ENCODE assay signal across 17 cellular contexts in genomic region chr7:44576228-44576627, GRCh38. TPM values are rescaled to one million over a fixed set of nuclear protein-coding genes. Genes with fewer than 3 reads are reported as not detected.
DNase-seq lines count a peak whose midpoint lies in the region; ATAC-seq and TF ChIP-seq lines count a peak whose summit lies in the region.
"Had no signal": no experiment of that assay in that cellular context is flagged by ENCODE, and none has a peak within 500 bp of the region (broad histone marks: within the 10 kb centered on the region; RNA-seq: fewer than 3 reads in every experiment).

No MANE protein-coding gene starts in this region.

- H3K4me3 ChIP-seq in neutrophil (ENCODE audit: low read depth in 1 of 2, low read length in 1 of 2), result no peak overlapping the region
- H3K4me3 ChIP-seq: ovary had no signal

- H3K4me1 Mint-ChIP-seq in activated T-cell treated with anti-CD3 and anti-CD28 coated beads, Interleukin-2, amount 50 U/mL, for 24 hours (ENCODE audit: low read depth), result peaks cover 69% of the 10 kb centered on the region
- H3K4me1 Mint-ChIP-seq in T-cell (peaks cover 50 to 71% (median 66%) of the 10 kb centered on the region in 3 donors), brain (peaks cover 67% of the 10 kb centered on the region)

- H3K4me3 Mint-ChIP-seq in activated T-cell treated with anti-CD3 and anti-CD28 coated beads, Interleukin-2, amount 50 U/mL, for 24 hours, result no peak overlapping the region
- H3K4me3 Mint-ChIP-seq in T-cell (peak overlapping the region in 2 of 3 donors; percentile 13 to 62), brain (peak overlapping the region; percentile 27 to 98 (median 62))

- peak overlapping the region; percentile 42 for H3K27ac ChIP-seq in neutrophil
- H3K27ac ChIP-seq: ovary, VCaP had no signal

- TF ChIP-seq CTCF in brain (conservative IDR thresholded peaks at IDR 0.05), result no peak
- TF ChIP-seq CTCF in neutrophil (IDR thresholded peaks at IDR 0.05), result no peak

- DNase-seq in activated T-cell treated with anti-CD3 and anti-CD28 coated beads, Interleukin-2, amount 50 U/mL, for 24 hours, result no peak
- no peak for DNase-seq in activated T-cell treated with anti-CD3 and anti-CD28 coated beads, Interleukin-2, amount 50 U/mL, for 48 hours
- DNase-seq in T-cell (no peak), nucleus accumbens (lab: John Stamatoyannopoulos, UW) (no peak), hypothalamus (lab: John Stamatoyannopoulos, UW) (no peak)
- DNase-seq: ACHN, amygdala, kidney, mesendoderm, MM.1S, NCI-H187 treated with DMSO at 0.1 percent for 48 hours, NCI-H446 treated with DMSO at 0.1 percent for 48 hours, ovary had no signal

- H3K9me3 ChIP-seq in neutrophil, result no peaks in the 10 kb centered on the region
- H3K9me3 ChIP-seq: ovary had no signal

- POLR2A ChIA-PET in T-cell (lab: Charles Lee), result interaction anchor here in 1 of 2 donors (0.7 kb wide), 1 partner anchor 87 kb away, joined by 6 read pairs; no protein-coding TSS in a partner anchor

- CTCF ChIA-PET in T-cell (lab: Charles Lee), result no interaction called here

- H3K4me1 ChIP-seq in neutrophil (ENCODE audit: control insufficient read depth in 1 of 2, insufficient read depth in 1 of 2, low read depth in 1 of 2, low read length in 1 of 2), result peaks cover 30 to 34% of the 10 kb centered on the region in 2 experiments

- H3K9me3 Mint-ChIP-seq in activated T-cell treated with anti-CD3 and anti-CD28 coated beads, Interleukin-2, amount 50 U/mL, for 24 hours, result no peaks in the 10 kb centered on the region
- H3K9me3 Mint-ChIP-seq in T-cell (no peaks in the 10 kb centered on the region), brain (no peaks in the 10 kb centered on the region)

- H3K27me3 Mint-ChIP-seq in activated T-cell treated with anti-CD3 and anti-CD28 coated beads, Interleukin-2, amount 50 U/mL, for 24 hours, result no peaks in the 10 kb centered on the region
- no peaks in the 10 kb centered on the region for H3K27me3 Mint-ChIP-seq in T-cell
- peaks cover 6% of the 10 kb centered on the region for H3K27me3 Mint-ChIP-seq in brain

- H3K27me3 ChIP-seq in neutrophil, result no peaks in the 10 kb centered on the region
- H3K27me3 ChIP-seq: ovary had no signal

- H3K36me3 Mint-ChIP-seq in activated T-cell treated with anti-CD3 and anti-CD28 coated beads, Interleukin-2, amount 50 U/mL, for 24 hours (ENCODE audit: low read depth), result peaks cover 92% of the 10 kb centered on the region
- H3K36me3 Mint-ChIP-seq in T-cell (peaks cover 40% of the 10 kb centered on the region), brain (peaks cover 69% of the 10 kb centered on the region)

- peak overlapping the region; percentile 95 for H3K27ac Mint-ChIP-seq in activated T-cell treated with anti-CD3 and anti-CD28 coated beads, Interleukin-2, amount 50 U/mL, for 24 hours
- H3K27ac Mint-ChIP-seq in T-cell, result peak overlapping the region; percentile 23 to 70
- peak overlapping the region; percentile 8 to 99 (median 54) for H3K27ac Mint-ChIP-seq in brain

- H3K36me3 ChIP-seq in neutrophil, result peaks cover 58% of the 10 kb centered on the region
- H3K36me3 ChIP-seq: ovary had no signal

- ATAC-seq in T-cell (replicated peaks in 1 of 4) (no peak), GM21390 (IDR thresholded peaks at IDR 0.05; ENCODE audit: unreplicated experiment) (no peak)

RNA-seq across cellular contexts. Expression of gene DDX56, which starts 2.5 kb away (rescaled TPM):
- total RNA-seq in T-cell, result 100 to 1,000 TPM in 4 of 5 donors, 10 to 100 TPM in 1; 97.5 to 118 (median 107) TPM
- polyA plus RNA-seq in brain (ENCODE audit: insufficient read depth, low read depth, low replicate concordance), result 62.8 TPM

RNA-seq across cellular contexts. Expression of gene TMED4, which starts 5.8 kb away (rescaled TPM):
- 100 to 1,000 TPM in 1 of 5 donors, 10 to 100 TPM in 4; 84.5 to 106 (median 93.1) TPM for total RNA-seq in T-cell
- polyA plus RNA-seq in brain (ENCODE audit: insufficient read depth, low read depth, low replicate concordance), result 96.9 TPM

RNA-seq across cellular contexts. Expression of gene OGDH, which starts 30.2 kb away (rescaled TPM):
- total RNA-seq in T-cell, result 100 to 1,000 TPM in 3 of 5 donors, 10 to 100 TPM in 2; 58.9 to 113 (median 108) TPM
- 177 TPM for polyA plus RNA-seq in brain (ENCODE audit: insufficient read depth, low read depth, low replicate concordance)

RNA-seq across cellular contexts. Expression of gene NPC1L1, which starts 35.1 kb away (rescaled TPM):
- total RNA-seq in T-cell, result under 1 TPM in 4 of 5 donors, not detected in 1; 0.06 to 0.50 (median 0.10) TPM
- polyA plus RNA-seq in brain (ENCODE audit: insufficient read depth, low read depth, low replicate concordance), result not detected
